22 cellular contexts compared by ENCODE assay signal in the genomic region with DNA sequence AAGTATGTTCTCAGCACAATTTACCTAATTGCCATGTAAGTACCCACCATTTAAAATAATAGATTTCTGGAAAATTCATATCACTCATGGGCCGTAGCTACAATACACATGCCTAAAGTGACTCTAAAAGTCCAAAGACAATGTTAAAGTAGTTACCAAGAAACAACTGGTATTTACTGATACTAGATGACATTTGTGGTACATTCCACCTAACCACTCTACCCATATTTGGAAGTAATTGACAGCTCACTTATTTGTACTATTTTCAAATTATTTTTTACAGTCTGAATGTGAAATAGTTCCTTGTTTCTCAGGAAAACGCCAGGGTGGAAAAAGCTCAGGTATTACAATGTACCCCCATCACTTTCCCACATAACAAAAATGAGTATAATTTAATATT.
DNase-seq lines count a peak whose midpoint lies in the region; ATAC-seq, FAIRE-seq and TF ChIP-seq lines count a peak whose summit lies in the region.
"Had no signal": no experiment of that assay in that cellular context is flagged by ENCODE, and none has a peak within 500 bp of the region (broad histone marks: within the 10 kb centered on the region; RNA-seq: fewer than 3 reads in every experiment).

No MANE protein-coding gene starts in this region.

- no peak overlapping the region for H3K27ac Mint-ChIP-seq in endothelial cell (ENCODE audit: unreplicated experiment)
- H3K27ac Mint-ChIP-seq: B cell, CD14-positive monocyte had no signal

- DNase-seq in EH (ENCODE audit: low read depth) (peak; percentile 9), M059J (ENCODE audit: low read depth) (peak; percentile 48), bronchial epithelial cell (ENCODE audit: low read depth) (peak; percentile 26), myocyte (ENCODE audit: low read depth) (peak; percentile 46), prostate gland (ENCODE audit: low spot score) (no peak), NCI-H2107 treated with DMSO at 0.1 percent for 48 hours (lab: John Stamatoyannopoulos, UW; ENCODE audit: unreplicated experiment) (no peak), endothelial cell (ENCODE audit: low spot score) (no peak)
- DNase-seq: DMS53, GF-D8, NCI-H1105, NCI-H146, NCI-H2029 treated with DMSO at 0.1 percent for 48 hours, NCI-H2171, NCI-H345, NCI-H774 had no signal

- TF ChIP-seq CTCF in bronchial epithelial cell (IDR thresholded peaks at IDR 0.05; ENCODE audit: insufficient read depth, low read length, severe bottlenecking) (no peak), prostate gland (IDR thresholded peaks at IDR 0.05) (no peak), endothelial cell (IDR thresholded peaks at IDR 0.05; ENCODE audit: unreplicated experiment) (no peak)

- H3K27me3 Mint-ChIP-seq in endothelial cell (ENCODE audit: unreplicated experiment) = peaks cover 4% of the 10 kb centered on the region
- H3K27me3 Mint-ChIP-seq: B cell had no signal

- intact Hi-C loops in prostate gland (cut with DNase I) = no loop called here

- H3K4me1 ChIP-seq in prostate gland (replicated peaks) = no peaks in the 10 kb centered on the region

- H3K9me3 ChIP-seq in prostate gland = no peaks in the 10 kb centered on the region
- H3K9me3 ChIP-seq: SJSA1 had no signal

- TF ChIP-seq POLR2A in prostate gland (IDR thresholded peaks at IDR 0.05) = no peak

- no peak overlapping the region for H3K4me3 ChIP-seq in bronchial epithelial cell (ENCODE audit: low read depth, low read length)
- H3K4me3 ChIP-seq in prostate gland = no peak overlapping the region
- H3K4me3 ChIP-seq: K562, SJSA1 had no signal

- peaks cover 2% of the 10 kb centered on the region for H3K4me1 Mint-ChIP-seq in endothelial cell (ENCODE audit: unreplicated experiment)
- H3K4me1 Mint-ChIP-seq: B cell, CD14-positive monocyte had no signal

- no peak overlapping the region for H3K27ac ChIP-seq in prostate gland
- H3K27ac ChIP-seq: SJSA1 had no signal

- FAIRE-seq in bronchial epithelial cell (lab: Jason Lieb, UNC) = no peak
- FAIRE-seq: K562 had no signal

- H3K4me3 Mint-ChIP-seq in endothelial cell (ENCODE audit: unreplicated experiment) = no peak overlapping the region
- H3K4me3 Mint-ChIP-seq: B cell, CD14-positive monocyte had no signal

- 75% methylated on average over 2 of the region's 2 CpGs for WGBS in prostate gland

- ATAC-seq in GM19455 (IDR thresholded peaks at IDR 0.05; ENCODE audit: unreplicated experiment) = no peak
- ATAC-seq: K562, Panc1, Right ventricle myocardium inferior had no signal

- H3K36me3 ChIP-seq in bronchial epithelial cell (ENCODE audit: control insufficient read depth, insufficient read depth, low read length) (peaks cover 3% of the 10 kb centered on the region), prostate gland (no peaks in the 10 kb centered on the region)

- H3K9me3 Mint-ChIP-seq in endothelial cell (ENCODE audit: unreplicated experiment) = no peaks in the 10 kb centered on the region
- H3K9me3 Mint-ChIP-seq: CD14-positive monocyte had no signal

- H3K36me3 Mint-ChIP-seq in endothelial cell (ENCODE audit: low read depth, unreplicated experiment) = peaks cover 47% of the 10 kb centered on the region
- H3K36me3 Mint-ChIP-seq: CD14-positive monocyte had no signal

- H3K27me3 ChIP-seq in bronchial epithelial cell (ENCODE audit: control insufficient read depth, insufficient read depth, low read length) = no peaks in the 10 kb centered on the region
- H3K27me3 ChIP-seq in prostate gland (replicated peaks; ENCODE audit: insufficient read depth) = no peaks in the 10 kb centered on the region
- H3K27me3 ChIP-seq: SJSA1 had no signal

Comparison
In these comparisons a context has a peak if more than half of its experiments do, and no peak if none do; other contexts are left out.
1. DNase-seq: peak in EH (single experiment), M059J (single experiment), bronchial epithelial cell (single experiment) and myocyte (single experiment); none in prostate gland (single experiment), NCI-H2107 treated with DMSO at 0.1 percent for 48 hours (single experiment) and endothelial cell (single experiment).